ENCODE assay signal across 15 cellular contexts in the genomic region with DNA sequence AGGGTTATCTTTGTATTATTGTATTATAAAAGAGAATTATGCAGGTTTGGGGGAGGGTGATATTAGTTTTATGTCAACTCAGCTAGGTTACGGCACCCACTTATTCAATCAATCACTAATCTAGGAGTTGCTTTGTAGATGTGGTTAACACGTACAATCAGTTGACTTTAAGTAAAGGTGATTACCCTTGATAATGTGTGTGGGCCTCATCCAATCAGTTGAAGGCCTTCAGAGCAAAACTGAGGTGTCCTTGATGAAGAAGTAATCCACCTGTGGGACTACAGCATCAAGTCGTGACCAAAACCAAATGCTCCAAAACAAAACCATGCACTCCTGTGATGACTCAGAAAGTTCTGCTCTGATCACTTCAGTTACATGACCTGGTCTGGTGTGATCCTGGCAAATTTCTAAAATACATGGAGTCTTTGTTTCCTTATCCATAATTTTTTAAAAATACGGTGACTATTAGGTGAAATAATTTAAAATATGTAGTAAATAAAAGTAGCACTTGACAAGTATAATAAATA.
DNase-seq lines count a peak whose midpoint lies in the region; ATAC-seq and TF ChIP-seq lines count a peak whose summit lies in the region.
"Had no signal": no experiment of that assay in that cellular context is flagged by ENCODE, and none has a peak within 500 bp of the region (broad histone marks: within the 10 kb centered on the region; RNA-seq: fewer than 3 reads in every experiment).

No MANE protein-coding gene starts in this region.

- H3K4me3 ChIP-seq in HEK293 (ENCODE audit: low read depth, low read length) = no peak overlapping the region
- no peak overlapping the region for H3K4me3 ChIP-seq in esophagus muscularis mucosa
- H3K4me3 ChIP-seq: BLaER1 had no signal

- H3K27me3 Mint-ChIP-seq in activated CD8-positive, alpha-beta memory T cell treated with anti-CD3 and anti-CD28 coated beads, Interleukin-2, amount 10 ng/mL, durations not matched to agents 7 days and 5 days = peaks cover 15% of the 10 kb centered on the region

- no peaks in the 10 kb centered on the region for H3K4me1 Mint-ChIP-seq in activated CD8-positive, alpha-beta memory T cell treated with anti-CD3 and anti-CD28 coated beads, Interleukin-2, amount 10 ng/mL, durations not matched to agents 7 days and 5 days
- H3K4me1 Mint-ChIP-seq: CD14-positive monocyte; CD4-positive, alpha-beta memory T cell had no signal

- no peak for TF ChIP-seq POLR2A in esophagus muscularis mucosa (IDR thresholded peaks at IDR 0.05; ENCODE audit: low read depth)

- CTCF ChIA-PET in activated CD8-positive, alpha-beta memory T cell treated with anti-CD3 and anti-CD28 coated beads, Interleukin-2, amount 10 ng/mL, durations not matched to agents 7 days and 5 days (lab: Charles Lee) = no interaction called here
- CTCF ChIA-PET in HEK293 (lab: Yijun Ruan, JAX) = no interaction called here

- no peak overlapping the region for H3K27ac Mint-ChIP-seq in activated CD8-positive, alpha-beta memory T cell treated with anti-CD3 and anti-CD28 coated beads, Interleukin-2, amount 10 ng/mL, durations not matched to agents 7 days and 5 days
- H3K27ac Mint-ChIP-seq: CD4-positive, alpha-beta memory T cell; H9 had no signal

- no peaks in the 10 kb centered on the region for H3K27me3 ChIP-seq in esophagus muscularis mucosa
- H3K27me3 ChIP-seq: BLaER1 had no signal

- peak; percentile 39 for ATAC-seq in activated CD8-positive, alpha-beta memory T cell treated with anti-CD3 and anti-CD28 coated beads, Interleukin-2, amount 10 ng/mL, durations not matched to agents 7 days and 5 days
- ATAC-seq in omental fat pad (ENCODE audit: low FRiP score) = no peak

- TF ChIP-seq EP300 in esophagus muscularis mucosa (IDR thresholded peaks at IDR 0.05) = no peak

- no peaks in the 10 kb centered on the region for H3K36me3 ChIP-seq in HEK293 (ENCODE audit: control insufficient read depth in 2 of 2, insufficient read depth in 1 of 2, low read length in 2 of 2)
- no peaks in the 10 kb centered on the region for H3K36me3 ChIP-seq in esophagus muscularis mucosa
- H3K36me3 ChIP-seq: BLaER1 had no signal

- TF ChIP-seq CTCF in HEK293 (tag by site-specific recombination; IDR thresholded peaks at IDR 0.05) (no peak), esophagus muscularis mucosa (IDR thresholded peaks at IDR 0.05) (no peak), omental fat pad (IDR thresholded peaks at IDR 0.05) (no peak), GM13976 (IDR thresholded peaks at IDR 0.05; ENCODE audit: borderline replicate concordance, control extremely low read depth, extremely low read depth, insufficient read depth, missing control alignments) (no peak)

- H3K9me3 ChIP-seq in HEK293 (ENCODE audit: control insufficient read depth, insufficient read depth, low read depth, low read length) (no peaks in the 10 kb centered on the region), esophagus muscularis mucosa (no peaks in the 10 kb centered on the region)
- H3K9me3 ChIP-seq: BLaER1 had no signal

- no peaks in the 10 kb centered on the region for H3K4me1 ChIP-seq in HEK293 (ENCODE audit: control insufficient read depth, insufficient read depth, low read length)
- H3K4me1 ChIP-seq in esophagus muscularis mucosa = peaks cover 0 to 9% (median 7%) of the 10 kb centered on the region in 4 donors
- H3K4me1 ChIP-seq: BLaER1 had no signal

- in situ Hi-C loops in GM13976 (cut with MboI; ENCODE audit: low sequenced_read_pairs, unreplicated experiment) = no loop called here

- WGBS in esophagus muscularis mucosa = 78% methylated on average over 4 of the region's 4 CpGs

- H3K4me3 Mint-ChIP-seq in activated CD8-positive, alpha-beta memory T cell treated with anti-CD3 and anti-CD28 coated beads, Interleukin-2, amount 10 ng/mL, durations not matched to agents 7 days and 5 days = no peak overlapping the region
- H3K4me3 Mint-ChIP-seq: CD14-positive monocyte; CD4-positive, alpha-beta memory T cell; H9 had no signal

- H3K27ac ChIP-seq in HEK293 (ENCODE audit: extremely low read depth, low read depth, low read length) (no peak overlapping the region), esophagus muscularis mucosa (replicated peaks in 1 of 4) (no peak overlapping the region)
- H3K27ac ChIP-seq: BLaER1 had no signal

- no peaks in the 10 kb centered on the region for H3K36me3 Mint-ChIP-seq in activated CD8-positive, alpha-beta memory T cell treated with anti-CD3 and anti-CD28 coated beads, Interleukin-2, amount 10 ng/mL, durations not matched to agents 7 days and 5 days
- H3K36me3 Mint-ChIP-seq: CD14-positive monocyte; CD4-positive, alpha-beta memory T cell had no signal

- no peak for DNase-seq in activated CD8-positive, alpha-beta memory T cell treated with anti-CD3 and anti-CD28 coated beads, Interleukin-2, amount 10 ng/mL, durations not matched to agents 7 days and 5 days
- no peak for DNase-seq in activated CD8-positive, alpha-beta memory T cell treated with anti-CD3 and anti-CD28 coated beads for 24 hours
- DNase-seq in esophagus muscularis mucosa (ENCODE audit: extremely low spot score) (peak; percentile 34), omental fat pad (ENCODE audit: low spot score) (no peak), NCI-H345 treated with DMSO at 0.1 percent for 48 hours (lab: John Stamatoyannopoulos, UW; ENCODE audit: unreplicated experiment) (no peak), GM13976 (ENCODE audit: low spot score) (no peak)
- DNase-seq: 8988T; CD4-positive, alpha-beta memory T cell; DMS153; DMS79; GDM1; H9 had no signal

- POLR2A ChIA-PET in HEK293 (lab: Yijun Ruan, JAX) = interaction anchor here (0.6 kb wide), 1 partner anchor 49 kb away, joined by 5 read pairs; no protein-coding TSS in a partner anchor

- intact Hi-C loops in esophagus muscularis mucosa (cut with DNase I) = no loop called here

- no peaks in the 10 kb centered on the region for H3K9me3 Mint-ChIP-seq in activated CD8-positive, alpha-beta memory T cell treated with anti-CD3 and anti-CD28 coated beads, Interleukin-2, amount 10 ng/mL, durations not matched to agents 7 days and 5 days (ENCODE audit: low read depth)

TF ChIP-seq in HEK293, 187 proteins besides CTCF, POLR2A, EP300 and RAD21:
- TF ChIP-seq ZNF610 (tag by site-specific recombination; IDR thresholded peaks at IDR 0.05; ENCODE audit: borderline replicate concordance) (no peak), ZNF10 (tag by site-specific recombination; IDR thresholded peaks at IDR 0.05) (peak; percentile 82)
